In genomic region chr7:45157653-45158401, GRCh38 we compare ENCODE assay signal across 2 cellular contexts.
TF ChIP-seq lines count a peak whose summit lies in the region.

RAMP3 (plus strand) TSS chr7:45157791; CDS start chr7:45157829, 38 bp downstream.

TF ChIP-seq in SK-N-SH, 30 proteins besides CTCF, POLR2A, EP300 and RAD21 (continued from another document):
- TF ChIP-seq, protein P1, sequence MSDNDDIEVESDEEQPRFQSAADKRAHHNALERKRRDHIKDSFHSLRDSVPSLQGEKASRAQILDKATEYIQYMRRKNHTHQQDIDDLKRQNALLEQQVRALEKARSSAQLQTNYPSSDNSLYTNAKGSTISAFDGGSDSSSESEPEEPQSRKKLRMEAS (IDR thresholded peaks at IDR 0.05; ENCODE audit: low read depth) = no peak
- TF ChIP-seq SMC3 (IDR thresholded peaks at IDR 0.05; ENCODE audit: low read depth, low read length) (no peak), TEAD4 (IDR thresholded peaks at IDR 0.05; ENCODE audit: borderline replicate concordance, insufficient read depth) (no peak), RXRA (IDR thresholded peaks at IDR 0.05; ENCODE audit: borderline replicate concordance, low read depth) (no peak), FOXM1 (IDR thresholded peaks at IDR 0.05; ENCODE audit: low read depth) (no peak), MEF2A (IDR thresholded peaks at IDR 0.05; ENCODE audit: borderline replicate concordance, low read depth) (no peak), TCF12 (IDR thresholded peaks at IDR 0.05) (no peak)

TF ChIP-seq in SK-N-SH treated with all-trans-retinoic acid at 6 μM for 48 hours, 23 proteins besides CTCF, POLR2A, EP300 and RAD21 (continued from another document):
- TF ChIP-seq, protein P2, sequence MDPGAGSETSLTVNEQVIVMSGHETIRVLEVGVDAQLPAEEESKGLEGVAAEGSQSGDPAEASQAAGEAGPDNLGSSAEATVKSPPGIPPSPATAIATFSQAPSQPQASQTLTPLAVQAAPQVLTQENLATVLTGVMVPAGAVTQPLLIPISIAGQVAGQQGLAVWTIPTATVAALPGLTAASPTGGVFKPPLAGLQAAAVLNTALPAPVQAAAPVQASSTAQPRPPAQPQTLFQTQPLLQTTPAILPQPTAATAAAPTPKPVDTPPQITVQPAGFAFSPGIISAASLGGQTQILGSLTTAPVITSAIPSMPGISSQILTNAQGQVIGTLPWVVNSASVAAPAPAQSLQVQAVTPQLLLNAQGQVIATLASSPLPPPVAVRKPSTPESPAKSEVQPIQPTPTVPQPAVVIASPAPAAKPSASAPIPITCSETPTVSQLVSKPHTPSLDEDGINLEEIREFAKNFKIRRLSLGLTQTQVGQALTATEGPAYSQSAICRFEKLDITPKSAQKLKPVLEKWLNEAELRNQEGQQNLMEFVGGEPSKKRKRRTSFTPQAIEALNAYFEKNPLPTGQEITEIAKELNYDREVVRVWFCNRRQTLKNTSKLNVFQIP (CRISPR knock-in tag; IDR thresholded peaks at IDR 0.05; ENCODE audit: borderline replicate concordance, low read depth) = no peak
- TF ChIP-seq OSR1 (CRISPR knock-in tag; IDR thresholded peaks at IDR 0.05) (no peak), SNAI2 (CRISPR knock-in tag; IDR thresholded peaks at IDR 0.05) (no peak), ISL1 (CRISPR knock-in tag; IDR thresholded peaks at IDR 0.05) (no peak), BACH2 (CRISPR knock-in tag; IDR thresholded peaks at IDR 0.05; ENCODE audit: borderline replicate concordance) (no peak), ZFP3 (CRISPR knock-in tag; IDR thresholded peaks at IDR 0.05) (no peak), CREB5 (CRISPR knock-in tag; IDR thresholded peaks at IDR 0.05; ENCODE audit: low read depth) (no peak), ZFP30 (CRISPR knock-in tag; IDR thresholded peaks at IDR 0.05) (no peak)
